8 cellular contexts compared by ENCODE assay signal in genomic region chr3:64150527-64151238, GRCh38.
A peak's percentile ranks its signal among the peaks of the same experiment; 100 is the strongest.
DNase-seq lines count a peak whose midpoint lies in the region; ATAC-seq and TF ChIP-seq lines count a peak whose summit lies in the region.

No MANE protein-coding gene starts in this region.

- peak; percentile 65 for DNase-seq in NCI-H1105 treated with DMSO at 0.1 percent for 48 hours (lab: John Stamatoyannopoulos, UW)
- peak; percentile 75 to 86 (median 84) for DNase-seq in body of pancreas
- no peak for DNase-seq in right lobe of liver
- DNase-seq in transverse colon = peak; percentile 82
- DNase-seq in activated T-cell treated with anti-CD3 and anti-CD28 coated beads for 4 hours = no peak
- no peak for DNase-seq in activated CD8-positive, alpha-beta memory T cell treated with anti-CD3 and anti-CD28 coated beads, Interleukin-2, amount 50 U/mL, for 4 hours
- DNase-seq in A673 (ENCODE audit: low spot score) = no peak

- intact Hi-C loops in body of pancreas (cut with DNase I) = no loop called here
- intact Hi-C loops in right lobe of liver (cut with DNase I) = no loop called here
- intact Hi-C loops in transverse colon (cut with DNase I; ENCODE audit: low total_unique reads) = no loop called here
- intact Hi-C loops in A673 (cut with micrococcal nuclease; ENCODE audit: unreplicated experiment) = no loop called here

- no peaks in the 10 kb centered on the region for H3K27me3 ChIP-seq in body of pancreas
- H3K27me3 ChIP-seq in right lobe of liver = no peaks in the 10 kb centered on the region
- H3K27me3 ChIP-seq in transverse colon = no peaks in the 10 kb centered on the region
- no peaks in the 10 kb centered on the region for H3K27me3 ChIP-seq in A673 (replicated peaks; ENCODE audit: insufficient read depth, low read depth, low read length, poor library complexity)

- no peaks in the 10 kb centered on the region for H3K9me3 ChIP-seq in body of pancreas
- H3K9me3 ChIP-seq in right lobe of liver = no peaks in the 10 kb centered on the region
- H3K9me3 ChIP-seq in transverse colon = no peaks in the 10 kb centered on the region
- no peaks in the 10 kb centered on the region for H3K9me3 ChIP-seq in A673 (ENCODE audit: low read depth, low read length, poor library complexity, severe bottlenecking)

- no TSS peak for BruUV-seq in A673 (replicated peaks; lab: Mats Ljungman, UMichigan)

- POLR2A ChIA-PET in A673 (lab: Charles Lee; ENCODE audit: low non-redundant PET) = no interaction called here

- TF ChIP-seq EP300 in transverse colon (IDR thresholded peaks at IDR 0.05; ENCODE audit: low read depth) = peak; percentile 50

- peak overlapping the region in 3 of 4 donors; percentile 7 to 55 (median 47) for H3K27ac ChIP-seq in body of pancreas
- H3K27ac ChIP-seq in right lobe of liver = no peak overlapping the region
- peak overlapping the region; percentile 81 to 87 (median 84) for H3K27ac ChIP-seq in transverse colon
- no peak overlapping the region for H3K27ac ChIP-seq in A673 (ENCODE audit: low read depth, low read length, poor library complexity, severe bottlenecking)

- in situ Hi-C loops in transverse colon (cut with MboI; ENCODE audit: low pct_ligation_motif_present in 1 of 4, low pct_unique_long_range_greater_than_20kb in 1 of 4, low sequenced_read_pairs in 3 of 4) = loop anchor here in 1 of 4 donors (25.0 kb wide), 1 partner anchor 112 kb away; no protein-coding TSS in a partner anchor

- peaks cover 14% of the 10 kb centered on the region for H3K4me1 ChIP-seq in body of pancreas
- no peaks in the 10 kb centered on the region for H3K4me1 ChIP-seq in right lobe of liver
- H3K4me1 ChIP-seq in transverse colon = peaks cover 15 to 40% (median 33%) of the 10 kb centered on the region in 4 donors
- no peaks in the 10 kb centered on the region for H3K4me1 ChIP-seq in A673 (ENCODE audit: insufficient read depth, low read length, poor library complexity, severe bottlenecking)

- 41 to 48% methylated on average over 13 of the region's 13 CpGs for WGBS in body of pancreas, 2 donors
- 61% methylated on average over 12 of the region's 13 CpGs for WGBS in right lobe of liver (ENCODE audit: insufficient coverage, low coverage, low lambda C conversion rate, missing lambda C conversion rate)
- WGBS in transverse colon (ENCODE audit: low coverage in 1 of 2), 2 donors = 21 to 37% methylated on average over 6 to 13 of the region's 13 CpGs

- ATAC-seq in body of pancreas = peak; percentile 97
- peak in 3 of 4 donors; percentile 39 to 55 (median 44) for ATAC-seq in right lobe of liver
- ATAC-seq in GM21360 (IDR thresholded peaks at IDR 0.05; ENCODE audit: unreplicated experiment) = no peak

- CTCF ChIA-PET in A673 (lab: Charles Lee) = no interaction called here

- TF ChIP-seq POLR2A in body of pancreas (IDR thresholded peaks at IDR 0.05) (peak in 1 of 3 donors; percentile 11), right lobe of liver (IDR thresholded peaks at IDR 0.05) (no peak), transverse colon (IDR thresholded peaks at IDR 0.05) (no peak)

- H3K4me3 ChIP-seq in body of pancreas (no peak overlapping the region), right lobe of liver (no peak overlapping the region), transverse colon (no peak overlapping the region), A673 (ENCODE audit: low read depth, low read length, poor library complexity, severe bottlenecking) (no peak overlapping the region)

- TF ChIP-seq CTCF in body of pancreas (IDR thresholded peaks at IDR 0.05) (peak in 1 of 7 experiments; percentile 2), right lobe of liver (IDR thresholded peaks at IDR 0.05) (no peak), transverse colon (IDR thresholded peaks at IDR 0.05) (no peak), A673 (conservative IDR thresholded peaks at IDR 0.05; ENCODE audit: low read depth, low read length) (no peak)

- H3K36me3 ChIP-seq in body of pancreas (replicated peaks in 1 of 2; ENCODE audit: insufficient read depth in 1 of 2, low read depth in 2 of 2) (no peaks in the 10 kb centered on the region), right lobe of liver (no peaks in the 10 kb centered on the region), transverse colon (no peaks in the 10 kb centered on the region), A673 (ENCODE audit: insufficient read depth, low read length, poor library complexity, severe bottlenecking) (no peaks in the 10 kb centered on the region)

Comparison
In these comparisons a context has a peak if more than half of its experiments do, and no peak if none do; other contexts are left out.
1. DNase-seq: peak in NCI-H1105 treated with DMSO at 0.1 percent for 48 hours (single experiment), body of pancreas (4 of 4) and transverse colon (single experiment); none in right lobe of liver (0 of 3), activated T-cell treated with anti-CD3 and anti-CD28 coated beads for 4 hours (single experiment), activated CD8-positive, alpha-beta memory T cell treated with anti-CD3 and anti-CD28 coated beads, Interleukin-2, amount 50 U/mL, for 4 hours (single experiment) and A673 (single experiment).
2. H3K27ac ChIP-seq: peak in body of pancreas (3 of 4) and transverse colon (4 of 4); none in right lobe of liver (0 of 3) and A673 (single experiment).